ENCODE assay signal across 16 cellular contexts in genomic region chr9:87606921-87607521, GRCh38.
DNase-seq lines count a peak whose midpoint lies in the region; ATAC-seq and TF ChIP-seq lines count a peak whose summit lies in the region.
"Had no signal": no experiment of that assay in that cellular context is flagged by ENCODE, and none has a peak within 500 bp of the region (broad histone marks: within the 10 kb centered on the region; RNA-seq: fewer than 3 reads in every experiment).

No MANE protein-coding gene starts in this region.

- TF ChIP-seq CTCF in esophagus muscularis mucosa (IDR thresholded peaks at IDR 0.05) (no peak), neutrophil (IDR thresholded peaks at IDR 0.05) (no peak), vagina (IDR thresholded peaks at IDR 0.05) (no peak)

- H3K4me3 ChIP-seq in esophagus muscularis mucosa, result no peak overlapping the region
- H3K4me3 ChIP-seq in neutrophil (ENCODE audit: low read depth in 1 of 2, low read length in 1 of 2), result no peak overlapping the region
- no peak overlapping the region for H3K4me3 ChIP-seq in vagina
- H3K4me3 ChIP-seq: testis had no signal

- DNase-seq in COLO829 (ENCODE audit: low spot score) (peak; percentile 71), NCI-H82 treated with DMSO at 0.1 percent for 48 hours (lab: John Stamatoyannopoulos, UW; ENCODE audit: unreplicated experiment) (peak; percentile 58), esophagus muscularis mucosa (ENCODE audit: extremely low spot score) (no peak), vagina (ENCODE audit: extremely low spot score in 2 of 2) (no peak), left cardiac atrium (no peak), SKM-1 (lab: John Stamatoyannopoulos, UW; ENCODE audit: unreplicated experiment) (no peak)
- DNase-seq: activated CD4-positive, alpha-beta T cell treated with anti-CD3 and anti-CD28 coated beads, Interleukin-2, amount 10 ng/mL, durations not matched to agents 7 days and 5 days; activated naive CD8-positive, alpha-beta T cell treated with anti-CD3 and anti-CD28 coated beads, Interleukin-2, amount 10 ng/mL, durations not matched to agents 7 days and 5 days; H7; naive B cell; NCI-H1930; stimulated activated CD4-positive, alpha-beta T cell treated with anti-CD3 and anti-CD28 coated beads, Interleukin-1b, Interleukin-23, amount 100 ng/mL, for 48 hours; testis had no signal

- H3K4me1 ChIP-seq in esophagus muscularis mucosa, result peaks cover 14 to 96% (median 84%) of the 10 kb centered on the region in 4 donors
- peaks cover 24 to 27% of the 10 kb centered on the region in 2 experiments for H3K4me1 ChIP-seq in neutrophil (ENCODE audit: control insufficient read depth in 1 of 2, insufficient read depth in 1 of 2, low read depth in 1 of 2, low read length in 1 of 2)
- H3K4me1 ChIP-seq in vagina, result no peaks in the 10 kb centered on the region

- ATAC-seq in left cardiac atrium (no peak), GM21528 (IDR thresholded peaks at IDR 0.05; ENCODE audit: low FRiP score, unreplicated experiment) (no peak)
- ATAC-seq: Right ventricle myocardium inferior had no signal

- peaks cover 0 to 23% (median 5%) of the 10 kb centered on the region in 4 donors for H3K36me3 ChIP-seq in esophagus muscularis mucosa
- H3K36me3 ChIP-seq in neutrophil, result no peaks in the 10 kb centered on the region
- H3K36me3 ChIP-seq in vagina, result no peaks in the 10 kb centered on the region

- no peak for TF ChIP-seq EP300 in esophagus muscularis mucosa (IDR thresholded peaks at IDR 0.05)

- intact Hi-C loops in esophagus muscularis mucosa (cut with DNase I), result no loop called here
- intact Hi-C loops in vagina (cut with DNase I), result no loop called here
- intact Hi-C loops in left cardiac atrium (cut with DNase I), result no loop called here

- 69% methylated on average over 3 of the region's 3 CpGs for WGBS in esophagus muscularis mucosa

- H3K27me3 ChIP-seq in esophagus muscularis mucosa, result no peaks in the 10 kb centered on the region
- peaks cover 5% of the 10 kb centered on the region for H3K27me3 ChIP-seq in neutrophil
- H3K27me3 ChIP-seq in vagina, result no peaks in the 10 kb centered on the region
- H3K27me3 ChIP-seq: testis had no signal

- no peaks in the 10 kb centered on the region for H3K9me3 ChIP-seq in esophagus muscularis mucosa
- peaks cover 14% of the 10 kb centered on the region for H3K9me3 ChIP-seq in neutrophil
- no peaks in the 10 kb centered on the region for H3K9me3 ChIP-seq in vagina
- H3K9me3 ChIP-seq: testis had no signal

- H3K27ac ChIP-seq in esophagus muscularis mucosa (replicated peaks in 1 of 4) (peak overlapping the region; percentile 65 to 79 (median 73)), neutrophil (peak overlapping the region; percentile 53), vagina (no peak overlapping the region)
- H3K27ac ChIP-seq: testis had no signal

- TF ChIP-seq POLR2A in esophagus muscularis mucosa (IDR thresholded peaks at IDR 0.05; ENCODE audit: low read depth), result no peak
- no peak for TF ChIP-seq POLR2A in vagina (IDR thresholded peaks at IDR 0.05)

Comparison
In these comparisons a context has a peak if more than half of its experiments do, and no peak if none do; other contexts are left out.
1. DNase-seq: peak in COLO829 (single experiment) and NCI-H82 treated with DMSO at 0.1 percent for 48 hours (single experiment); none in esophagus muscularis mucosa (single experiment), vagina (0 of 2), left cardiac atrium (single experiment) and SKM-1 (single experiment).